In genomic region chr16:3577302-3577752, GRCh38 we compare ENCODE assay signal across 9 cellular contexts. TPM values are rescaled to one million over a fixed set of nuclear protein-coding genes. Genes with fewer than 3 reads are reported as not detected.
DNase-seq lines count a peak whose midpoint lies in the region; ATAC-seq, FAIRE-seq and TF ChIP-seq lines count a peak whose summit lies in the region.
"Had no signal": no experiment of that assay in that cellular context is flagged by ENCODE, and none has a peak within 500 bp of the region (broad histone marks: within the 10 kb centered on the region; RNA-seq: fewer than 3 reads in every experiment).

Gene NLRC3 (minus strand): TSS chr16:3577403. CDS start chr16:3565036, 12,367 bp downstream.

- H3K79me2 ChIP-seq in GM12878 (ENCODE audit: control insufficient read depth, insufficient read depth, low read length): peaks cover 23% of the 10 kb centered on the region

- no peaks in the 10 kb centered on the region for H3K27me3 Mint-ChIP-seq in T-helper 2 cell treated with Interferon-gamma antibody and Interleukin-4, amounts not matched to agents 5 μg/mL and 100 μg/mL, for 36 hours (ENCODE audit: low read depth)

- H3K4me1 ChIP-seq in GM12878 (ENCODE audit: control insufficient read depth, insufficient read depth, low read length): peaks cover 45% of the 10 kb centered on the region

- H3K4me1 Mint-ChIP-seq in T-helper 2 cell treated with Interferon-gamma antibody and Interleukin-4, amounts not matched to agents 5 μg/mL and 100 μg/mL, for 36 hours (ENCODE audit: low read depth): peaks cover 41% of the 10 kb centered on the region

- peak within 1 kb of the TSS; percentile 99 for H3K4me2 ChIP-seq in GM12878 (ENCODE audit: control insufficient read depth, insufficient read depth)

- peaks cover 33% of the 10 kb centered on the region for H3K36me3 Mint-ChIP-seq in T-helper 2 cell treated with Interferon-gamma antibody and Interleukin-4, amounts not matched to agents 5 μg/mL and 100 μg/mL, for 36 hours (ENCODE audit: low read depth)

- POLR2A ChIA-PET in GM12878 (lab: Charles Lee): interaction anchor here (1.2 kb wide), 1 partner anchor 35 kb away, joined by 3 read pairs; the partner anchor contains the start of gene SLX4

- TF ChIP-seq EP300 in GM12878 (IDR thresholded peaks at IDR 0.05; ENCODE audit: borderline replicate concordance in 1 of 2, control insufficient read depth in 1 of 2, low read depth in 2 of 2, low read length in 2 of 2): no peak

- no TSS peak for BruUV-seq in GM12878 (replicated peaks; lab: Mats Ljungman, UMichigan)

- peak within 1 kb of the TSS; percentile 100 for H3K4me3 Mint-ChIP-seq in T-helper 2 cell treated with Interferon-gamma antibody and Interleukin-4, amounts not matched to agents 5 μg/mL and 100 μg/mL, for 36 hours

- TF ChIP-seq CTCF in GM12878 (IDR thresholded peaks at IDR 0.05 in 2 of 3, conservative IDR thresholded peaks at IDR 0.05 in 1 of 3; ENCODE audit: control insufficient read depth in 2 of 3, extremely low read depth in 1 of 3, insufficient read depth in 1 of 3, low read depth in 3 of 3, low read length in 3 of 3): no peak

- peak; percentile 33 for DNase-seq in T-helper 2 cell treated with Interferon-gamma antibody and Interleukin-4, amounts not matched to agents 5 μg/mL and 100 μg/mL, for 36 hours (ENCODE audit: low spot score)
- DNase-seq in GM12878 (ENCODE audit: low read depth, low spot score): no peak
- peak; percentile 37 for DNase-seq in stimulated activated CD4-positive, alpha-beta T cell treated with anti-CD3 and anti-CD28 coated beads, Interleukin-4, amount 100 ng/mL, for 1 hour
- no peak for DNase-seq in GOT3 (lab: John Stamatoyannopoulos, UW)
- DNase-seq: GM23248 had no signal

- no peaks in the 10 kb centered on the region for H3K9me3 ChIP-seq in GM12878 (replicated peaks; ENCODE audit: control insufficient read depth, insufficient read depth, low read length)

- intact Hi-C loops in GM12878 (cut with micrococcal nuclease; ENCODE audit: unreplicated experiment): no loop called here

- H2AFZ ChIP-seq in GM12878 (ENCODE audit: control insufficient read depth, low read depth, low read length): peak within 1 kb of the TSS; percentile 86
- H2AFZ ChIP-seq: GM23248 had no signal

- FAIRE-seq in GM12878 (lab: Jason Lieb, UNC): no peak

- no peaks in the 10 kb centered on the region for H4K20me1 ChIP-seq in GM12878 (ENCODE audit: control insufficient read depth, insufficient read depth)

- ATAC-seq in GM12878: peak; percentile 28
- ATAC-seq in HG03175 (IDR thresholded peaks at IDR 0.05; ENCODE audit: unreplicated experiment): no peak
- no peak for ATAC-seq in HG02973 (IDR thresholded peaks at IDR 0.05; ENCODE audit: unreplicated experiment)
- no peak for ATAC-seq in HG02763 (IDR thresholded peaks at IDR 0.05; ENCODE audit: unreplicated experiment)

- H3K36me3 ChIP-seq in GM12878 (ENCODE audit: control insufficient read depth in 2 of 2, insufficient read depth in 2 of 2, low read length in 1 of 2): 0 out of 4 replicates have a peak, but pooled peaks cover 0 to 2% of the 10 kb centered on the region in 2 experiments

- H3K9ac ChIP-seq in GM12878 (ENCODE audit: control insufficient read depth, insufficient read depth, low read length): peak within 1 kb of the TSS; percentile 69
- H3K9ac ChIP-seq: GM23248 had no signal

- peaks cover under 1% of the 10 kb centered on the region for H3K9me3 Mint-ChIP-seq in T-helper 2 cell treated with Interferon-gamma antibody and Interleukin-4, amounts not matched to agents 5 μg/mL and 100 μg/mL, for 36 hours

- H3K27me3 ChIP-seq in GM12878 (replicated peaks in 1 of 2; ENCODE audit: control insufficient read depth in 2 of 2, insufficient read depth in 2 of 2, low read length in 1 of 2): no peaks in the 10 kb centered on the region

- RAD21 ChIA-PET in GM12878 (lab: Charles Lee; ENCODE audit: unreplicated experiment): no interaction called here

- peak within 1 kb of the TSS; percentile 82 for H3K4me3 ChIP-seq in GM12878
- H3K4me3 ChIP-seq: GM23248 had no signal

- TF ChIP-seq RAD21 in GM12878 (IDR thresholded peaks at IDR 0.05; ENCODE audit: insufficient read depth, low read depth, low read length): no peak

- CTCF ChIA-PET in GM12878 (lab: Yijun Ruan, JAX): interaction anchor here (0.5 to 0.9 kb wide), 2 partner anchors 35 to 44 kb away, joined by 3 read pairs; no protein-coding TSS in a partner anchor

- under 1% methylated on average over 18 of the region's 18 CpGs for WGBS in GM12878 (ENCODE audit: insufficient coverage, insufficient replicate concordance, low lambda C conversion rate, missing lambda C conversion rate)

- SMC1A ChIA-PET in GM12878 (lab: Charles Lee; ENCODE audit: uncharacterized antibody, unreplicated experiment): interaction anchor here (0.8 kb wide), 1 partner anchor 61 kb away, joined by 3 read pairs; no protein-coding TSS in a partner anchor

- H3K27ac ChIP-seq in GM12878 (ENCODE audit: control insufficient read depth, insufficient read depth): peak within 1 kb of the TSS; percentile 91
- H3K27ac ChIP-seq: GM23248 had no signal

- peak within 1 kb of the TSS; percentile 98 for H3K27ac Mint-ChIP-seq in T-helper 2 cell treated with Interferon-gamma antibody and Interleukin-4, amounts not matched to agents 5 μg/mL and 100 μg/mL, for 36 hours

- in situ Hi-C loops in GM12878 (cut with MboI): no loop called here

- TF ChIP-seq POLR2A in GM19099 (IDR thresholded peaks at IDR 0.05; ENCODE audit: extremely low read depth, insufficient read length, low read depth): peak; percentile 71
- TF ChIP-seq POLR2A in GM12878 (IDR thresholded peaks at IDR 0.05; ENCODE audit: low read depth, low read length): peak; percentile 89

TF ChIP-seq in GM12878, 131 proteins besides CTCF, POLR2A, EP300 and RAD21:
- TF ChIP-seq YY1 (IDR thresholded peaks at IDR 0.05; ENCODE audit: low read depth, low read length) (0 out of 2 replicates have a peak, but pooled peaks have one; percentile 19), TCF12 (IDR thresholded peaks at IDR 0.05; ENCODE audit: low read depth, low read length) (no peak), DPF2 (IDR thresholded peaks at IDR 0.05) (no peak), RUNX3 (IDR thresholded peaks at IDR 0.05; ENCODE audit: low read length) (peak; percentile 34), MAX (IDR thresholded peaks at IDR 0.05; ENCODE audit: low read depth, low read length) (peak; percentile 27; the same call in 1 of the 2 replicates), EGR1 (IDR thresholded peaks at IDR 0.05; ENCODE audit: borderline replicate concordance in 1 of 2, low read depth in 2 of 2, low read length in 2 of 2) (peak in 1 of 2 experiments; percentile 83; a peak in 2 of 3 replicates), PAX5 (IDR thresholded peaks at IDR 0.05; ENCODE audit: borderline replicate concordance, low read depth, low read length) (no peak), FOS (IDR thresholded peaks at IDR 0.05; ENCODE audit: borderline replicate concordance, extremely low read depth, insufficient read length) (no peak), BHLHE40 (IDR thresholded peaks at IDR 0.05; ENCODE audit: borderline replicate concordance in 1 of 2, low read depth in 2 of 2, low read length in 1 of 2) (no peak), CBX3 (IDR thresholded peaks at IDR 0.05; ENCODE audit: borderline replicate concordance, low read depth) (no peak), CHD2 (IDR thresholded peaks at IDR 0.05; ENCODE audit: borderline replicate concordance, low read depth, low read length) (no peak)

RNA-seq across cellular contexts. Expression of gene NLRC3, which starts in this region (rescaled TPM):
- 18.8 and 19.2 TPM in 2 replicates for total RNA-seq in GM12878 (2013; cell fraction: nucleolus; rRNA removed)
- 14.1 and 15.0 TPM in 2 replicates for total RNA-seq in GM12878 (2014; rRNA removed)
- total RNA-seq in GM12878 (2014; rRNA removed; fragmentation: Illumina TruSeq; extraction: Trizol): 7.9 and 8.2 TPM in 2 replicates
- 17.8 and 18.2 TPM in 2 replicates for total RNA-seq in GM12878 (2021)
- polyA plus RNA-seq in GM12878 (2011; ENCODE audit: low read depth): 4.9 TPM
- 6.7 and 6.8 TPM in 2 replicates for polyA plus RNA-seq in GM12878 (2011; rRNA removed)
- 6.4 and 7.8 TPM in 2 replicates for polyA plus RNA-seq in GM12878 (2011; cell fraction: cytosol; rRNA removed)
- 9.2 and 11.5 TPM in 2 replicates for polyA plus RNA-seq in GM12878 (2011; cell fraction: nucleus; rRNA removed)
- 7.0 and 7.7 TPM in 2 replicates for polyA plus RNA-seq in GM12878 (2012)
- 9.2 and 9.4 TPM in 2 replicates for polyA plus RNA-seq in GM12878 (2014; fragmentation: Illumina TruSeq; extraction: Trizol)
- 1 to 10 TPM; 2.2 to 2.4 TPM for polyA plus RNA-seq in GM12878 (2014; fragmentation: Nextera tagmentation; extraction: Ambion mirVana)
- 11.1 and 11.2 TPM in 2 replicates for polyA plus RNA-seq in GM12878 (2014; rRNA removed)
- polyA plus RNA-seq in GM12878 (2016; fragmentation: Nextera tagmentation; extraction: Ambion mirVana): 1 to 10 TPM; 6.1 to 6.9 TPM
- 4.2 and 12.5 TPM in 2 replicates for polyA minus RNA-seq in GM12878 (2011; rRNA and poly(A)+ RNA removed)
- polyA minus RNA-seq in GM12878 (2011; cell fraction: cytosol; rRNA and poly(A)+ RNA removed): 4.5 and 6.1 TPM in 2 replicates
- 8.1 and 12.9 TPM in 2 replicates for polyA minus RNA-seq in GM12878 (2011; cell fraction: nucleus; rRNA and poly(A)+ RNA removed)
- total RNA-seq: GM23248 had no signal

Comparison
In these comparisons a context has a peak if more than half of its experiments do, and no peak if none do; other contexts are left out.
1. DNase-seq: peak in T-helper 2 cell treated with Interferon-gamma antibody and Interleukin-4, amounts not matched to agents 5 μg/mL and 100 μg/mL, for 36 hours (single experiment) and stimulated activated CD4-positive, alpha-beta T cell treated with anti-CD3 and anti-CD28 coated beads, Interleukin-4, amount 100 ng/mL, for 1 hour (single experiment); none in GM12878 (single experiment) and GOT3 (single experiment).